12 cellular contexts compared by ENCODE assay signal in genomic region chr22:40324468-40325305, GRCh38. TPM values are rescaled to one million over a fixed set of nuclear protein-coding genes. Genes with fewer than 3 reads are reported as not detected.
DNase-seq lines count a peak whose midpoint lies in the region; ATAC-seq, FAIRE-seq and TF ChIP-seq lines count a peak whose summit lies in the region.
"Had no signal": no experiment of that assay in that cellular context is flagged by ENCODE, and none has a peak within 500 bp of the region (broad histone marks: within the 10 kb centered on the region; RNA-seq: fewer than 3 reads in every experiment).

No MANE protein-coding gene starts in this region.

- peaks cover 6% of the 10 kb centered on the region; the same call in 1 of the 2 replicates for H3K36me3 ChIP-seq in GM23338 (ENCODE audit: insufficient read depth)
- peaks cover 6 to 9% of the 10 kb centered on the region in 2 experiments for H3K36me3 ChIP-seq in GM12878 (ENCODE audit: control insufficient read depth in 2 of 2, insufficient read depth in 2 of 2, low read length in 1 of 2)
- H3K36me3 ChIP-seq: breast epithelium had no signal

- H3K4me3 Mint-ChIP-seq in GM23338 = no peak overlapping the region
- no peak overlapping the region for H3K4me3 Mint-ChIP-seq in Calu3 (ENCODE audit: low read depth, unreplicated experiment)

- no peak overlapping the region for H3K27ac ChIP-seq in GM23338 (ENCODE audit: low read depth)
- no peak overlapping the region for H3K27ac ChIP-seq in GM12878 (ENCODE audit: control insufficient read depth, insufficient read depth)
- H3K27ac ChIP-seq in skin epidermis = peak overlapping the region in 14 of 21 experiments; percentile 8 to 89 (median 61)
- H3K27ac ChIP-seq: breast epithelium had no signal

- TF ChIP-seq CTCF in GM23338 (conservative IDR thresholded peaks at IDR 0.05; ENCODE audit: low read depth in 2 of 2) (no peak), GM12878 (IDR thresholded peaks at IDR 0.05 in 2 of 3, conservative IDR thresholded peaks at IDR 0.05 in 1 of 3; ENCODE audit: control insufficient read depth in 2 of 3, extremely low read depth in 1 of 3, insufficient read depth in 1 of 3, low read depth in 3 of 3, low read length in 3 of 3) (no peak), Calu3 (IDR thresholded peaks at IDR 0.05; ENCODE audit: unreplicated experiment) (no peak)

- no peaks in the 10 kb centered on the region for H3K9me2 ChIP-seq in GM23338 (ENCODE audit: insufficient read depth)

- peaks cover 53% of the 10 kb centered on the region for H3K4me1 Mint-ChIP-seq in GM23338
- no peaks in the 10 kb centered on the region for H3K4me1 Mint-ChIP-seq in Calu3 (ENCODE audit: low read depth, unreplicated experiment)

- H3K27me3 Mint-ChIP-seq in GM23338 (ENCODE audit: insufficient read depth, low read depth, poor library complexity) (peaks cover 15% of the 10 kb centered on the region), Calu3 (ENCODE audit: unreplicated experiment) (no peaks in the 10 kb centered on the region)

- no peak for DNase-seq in GM23338 (ENCODE audit: low spot score)
- peak; percentile 59 for DNase-seq in activated CD4-positive, alpha-beta T cell treated with anti-CD3 and anti-CD28 coated beads, Interleukin-2, amount 50 U/mL, for 1 hour
- no peak for DNase-seq in GM12878 (ENCODE audit: low read depth, low spot score)
- no peak for DNase-seq in NCI-H524 (lab: John Stamatoyannopoulos, UW)
- no peak for DNase-seq in posterior vena cava (ENCODE audit: low spot score)
- DNase-seq in Calu3 = no peak
- no peak for DNase-seq in NCI-H1436 (lab: John Stamatoyannopoulos, UW)
- DNase-seq: C1 segment of cervical spinal cord, NCI-H2029, OCI-M1 had no signal

- SMC1A ChIA-PET in GM12878 (lab: Charles Lee; ENCODE audit: uncharacterized antibody, unreplicated experiment) = interaction anchor here (1.8 kb wide), 1 partner anchor 22 kb away, joined by 4 read pairs; the partner anchor contains the start of gene ADSL

- H3K9me3 ChIP-seq in GM12878 (replicated peaks; ENCODE audit: control insufficient read depth, insufficient read depth, low read length) = no peaks in the 10 kb centered on the region
- H3K9me3 ChIP-seq: breast epithelium had no signal

- H3K27ac Mint-ChIP-seq in GM23338 (peak overlapping the region; percentile 65), Calu3 (ENCODE audit: unreplicated experiment) (no peak overlapping the region)

- H3K9ac ChIP-seq in GM12878 (ENCODE audit: control insufficient read depth, insufficient read depth, low read length) = no peak overlapping the region

- H3K4me3 ChIP-seq in GM23338 (no peak overlapping the region), GM12878 (no peak overlapping the region), skin epidermis (no peak overlapping the region)
- H3K4me3 ChIP-seq: breast epithelium had no signal

- no peak for TF ChIP-seq EP300 in GM12878 (IDR thresholded peaks at IDR 0.05; ENCODE audit: borderline replicate concordance in 1 of 2, control insufficient read depth in 1 of 2, low read depth in 2 of 2, low read length in 2 of 2)

- H4K20me1 ChIP-seq in GM23338 (replicated peaks; ENCODE audit: insufficient read depth) (peaks cover 4% of the 10 kb centered on the region; the same call in 1 of the 2 replicates), GM12878 (ENCODE audit: control insufficient read depth, insufficient read depth) (no peaks in the 10 kb centered on the region)

- no peaks in the 10 kb centered on the region for H3K9me3 Mint-ChIP-seq in GM23338
- H3K9me3 Mint-ChIP-seq in Calu3 (ENCODE audit: low read depth, unreplicated experiment) = no peaks in the 10 kb centered on the region

- RAD21 ChIA-PET in GM12878 (lab: Charles Lee; ENCODE audit: unreplicated experiment) = no interaction called here

- WGBS in GM12878 (ENCODE audit: insufficient coverage, insufficient replicate concordance, low lambda C conversion rate, missing lambda C conversion rate) = 78% methylated on average over 19 of the region's 19 CpGs

- H2AFZ ChIP-seq in GM23338 (no peak overlapping the region), GM12878 (ENCODE audit: control insufficient read depth, low read depth, low read length) (no peak overlapping the region)

- TF ChIP-seq RAD21 in GM12878 (IDR thresholded peaks at IDR 0.05; ENCODE audit: insufficient read depth, low read depth, low read length) = no peak

- H3K36me3 Mint-ChIP-seq in GM23338 (ENCODE audit: low read depth) = peaks cover 39% of the 10 kb centered on the region
- peaks cover 25% of the 10 kb centered on the region for H3K36me3 Mint-ChIP-seq in Calu3 (ENCODE audit: insufficient read depth, unreplicated experiment)

- H3K4me1 ChIP-seq in GM23338 (ENCODE audit: insufficient read depth) (peaks cover 31% of the 10 kb centered on the region), GM12878 (ENCODE audit: control insufficient read depth, insufficient read depth, low read length) (no peaks in the 10 kb centered on the region)
- H3K4me1 ChIP-seq: breast epithelium had no signal

- in situ Hi-C loops in GM12878 (cut with MboI) = no loop called here

- POLR2A ChIA-PET in GM12878 (lab: Charles Lee) = no interaction called here

- H3K27me3 ChIP-seq in GM23338 (ENCODE audit: insufficient read depth) (no peaks in the 10 kb centered on the region), GM12878 (replicated peaks in 1 of 2; ENCODE audit: control insufficient read depth in 2 of 2, insufficient read depth in 2 of 2, low read length in 1 of 2) (no peaks in the 10 kb centered on the region)
- H3K27me3 ChIP-seq: breast epithelium had no signal

- CTCF ChIA-PET in GM12878 (lab: Yijun Ruan, JAX) = interaction anchor here (0.9 to 1.3 kb wide), 3 partner anchors 10 to 24 kb away, joined by 3 to 4 read pairs (median 4); no protein-coding TSS in a partner anchor
- CTCF ChIA-PET in Calu3 (lab: Charles Lee) = no interaction called here

- H3K4me2 ChIP-seq in GM23338 = no peak overlapping the region
- no peak overlapping the region for H3K4me2 ChIP-seq in GM12878 (ENCODE audit: control insufficient read depth, insufficient read depth)

- ATAC-seq in GM23338 = no peak
- ATAC-seq in GM12878 = peak; percentile 30; the same call in 1 of the 3 replicates

- TF ChIP-seq POLR2A in GM12878 (IDR thresholded peaks at IDR 0.05; ENCODE audit: low read depth, low read length) = no peak

- peak; percentile 83 for FAIRE-seq in GM12878 (lab: Jason Lieb, UNC)

- BruUV-seq in GM12878 (replicated peaks; lab: Mats Ljungman, UMichigan) = no TSS peak
- BruUV-seq in Calu3 (replicated peaks; lab: Mats Ljungman, UMichigan) = no TSS peak

- H3F3A ChIP-seq in GM23338 (replicated peaks; ENCODE audit: low read depth) = 0 out of 2 replicates have a peak, but pooled peaks cover 3% of the 10 kb centered on the region

- intact Hi-C loops in GM12878 (cut with micrococcal nuclease; ENCODE audit: unreplicated experiment) (no loop called here), posterior vena cava (cut with DNase I) (loop anchor here in 1 of 2 donors (10.0 kb wide), 1 partner anchor 270 kb away; no protein-coding TSS in a partner anchor), Calu3 (cut with micrococcal nuclease; ENCODE audit: unreplicated experiment) (no loop called here)

- H3K79me2 ChIP-seq in GM23338 (replicated peaks; ENCODE audit: insufficient read depth) (no peaks in the 10 kb centered on the region), GM12878 (ENCODE audit: control insufficient read depth, insufficient read depth, low read length) (no peaks in the 10 kb centered on the region)

RNA-seq across cellular contexts. Expression of gene ADSL, which starts 21.6 kb away (rescaled TPM):
- total RNA-seq in GM23338 (2014; rRNA removed; shearing (Covaris generic)) = 221 and 232 TPM in 2 replicates
- polyA plus RNA-seq in GM23338 (2016; fragmentation: Nextera tagmentation; extraction: Ambion mirVana) (120 and 131 TPM in 2 replicates), GM12878 (2011; rRNA removed) (126 and 139 TPM in 2 replicates), GM12878 (2014; fragmentation: Illumina TruSeq; extraction: Trizol) (127 and 132 TPM in 2 replicates), GM12878 (2014; fragmentation: Nextera tagmentation; extraction: Ambion mirVana) (100 to 1,000 TPM; 230 to 313 TPM), GM12878 (2014; rRNA removed) (128 and 144 TPM in 2 replicates), GM12878 (2016; fragmentation: Nextera tagmentation; extraction: Ambion mirVana) (100 to 1,000 TPM; 182 to 192 TPM)
- total RNA-seq in GM12878 (2013; cell fraction: nucleolus; rRNA removed) = 97.8 and 105 TPM in 2 replicates
- total RNA-seq in GM12878 (2014; rRNA removed) (141 and 144 TPM in 2 replicates), GM12878 (2014; rRNA removed; fragmentation: Illumina TruSeq; extraction: Trizol) (124 and 126 TPM in 2 replicates), GM12878 (2021) (132 and 133 TPM in 2 replicates), posterior vena cava (10 to 100 TPM; 35.5 to 47.1 TPM), Calu3 (2022) (89.0 and 96.3 TPM in 2 replicates)
- polyA plus RNA-seq in GM12878 (2011; ENCODE audit: low read depth) = 75.9 TPM
- polyA plus RNA-seq in GM12878 (2011; cell fraction: cytosol; rRNA removed) = 143 and 151 TPM in 2 replicates
- polyA plus RNA-seq in GM12878 (2011; cell fraction: nucleus; rRNA removed) = 104 TPM in 2 replicates
- polyA plus RNA-seq in GM12878 (2012) = 79.8 and 95.5 TPM in 2 replicates
- 163 and 188 TPM in 2 replicates for polyA minus RNA-seq in GM12878 (2011; rRNA and poly(A)+ RNA removed)
- polyA minus RNA-seq in GM12878 (2011; cell fraction: cytosol; rRNA and poly(A)+ RNA removed) = 27.4 and 42.8 TPM in 2 replicates
- polyA minus RNA-seq in GM12878 (2011; cell fraction: nucleus; rRNA and poly(A)+ RNA removed) = 28.3 and 41.4 TPM in 2 replicates

RNA-seq across cellular contexts. Expression of gene SGSM3, which starts 45.7 kb away (rescaled TPM):
- total RNA-seq in GM23338 (2014; rRNA removed; shearing (Covaris generic)) = 80.1 and 82.6 TPM in 2 replicates
- 45.9 and 59.3 TPM in 2 replicates for polyA plus RNA-seq in GM23338 (2016; fragmentation: Nextera tagmentation; extraction: Ambion mirVana)
- 91.8 and 98.1 TPM in 2 replicates for total RNA-seq in GM12878 (2013; cell fraction: nucleolus; rRNA removed)
- total RNA-seq in GM12878 (2014; rRNA removed) = 54.2 and 55.3 TPM in 2 replicates
- 20.6 and 23.6 TPM in 2 replicates for total RNA-seq in GM12878 (2014; rRNA removed; fragmentation: Illumina TruSeq; extraction: Trizol)
- total RNA-seq in GM12878 (2021) = 68.9 and 72.9 TPM in 2 replicates
- 31.9 TPM for polyA plus RNA-seq in GM12878 (2011; ENCODE audit: low read depth)
- 21.2 and 38.4 TPM in 2 replicates for polyA plus RNA-seq in GM12878 (2011; rRNA removed)
- 35.1 and 59.7 TPM in 2 replicates for polyA plus RNA-seq in GM12878 (2011; cell fraction: cytosol; rRNA removed)
- 531 and 554 TPM in 2 replicates for polyA plus RNA-seq in GM12878 (2011; cell fraction: nucleus; rRNA removed)
- polyA plus RNA-seq in GM12878 (2012) = 61.2 and 72.9 TPM in 2 replicates
- 5.9 and 18.4 TPM in 2 replicates for polyA plus RNA-seq in GM12878 (2014; fragmentation: Illumina TruSeq; extraction: Trizol)
- 1 to 10 TPM; 1.9 to 7.4 TPM for polyA plus RNA-seq in GM12878 (2014; fragmentation: Nextera tagmentation; extraction: Ambion mirVana)
- 90.0 and 95.6 TPM in 2 replicates for polyA plus RNA-seq in GM12878 (2014; rRNA removed)
- polyA plus RNA-seq in GM12878 (2016; fragmentation: Nextera tagmentation; extraction: Ambion mirVana) = 10 to 100 TPM; 61.7 to 65.4 TPM
- 16.1 and 27.2 TPM in 2 replicates for polyA minus RNA-seq in GM12878 (2011; rRNA and poly(A)+ RNA removed)
- 11.9 and 13.0 TPM in 2 replicates for polyA minus RNA-seq in GM12878 (2011; cell fraction: cytosol; rRNA and poly(A)+ RNA removed)
- 49.9 and 64.8 TPM in 2 replicates for polyA minus RNA-seq in GM12878 (2011; cell fraction: nucleus; rRNA and poly(A)+ RNA removed)
- total RNA-seq in posterior vena cava = 10 to 100 TPM; 33.2 to 40.3 TPM
- 70.6 and 83.3 TPM in 2 replicates for total RNA-seq in Calu3 (2022)

Comparison
In these comparisons a context has a peak if more than half of its experiments do, and no peak if none do; other contexts are left out.
1. H3K27ac ChIP-seq: peak in skin epidermis (14 of 21); none in GM23338 (single experiment) and GM12878 (single experiment).